Comparison of ENCODE assay signal across 24 cellular contexts in the genomic region with DNA sequence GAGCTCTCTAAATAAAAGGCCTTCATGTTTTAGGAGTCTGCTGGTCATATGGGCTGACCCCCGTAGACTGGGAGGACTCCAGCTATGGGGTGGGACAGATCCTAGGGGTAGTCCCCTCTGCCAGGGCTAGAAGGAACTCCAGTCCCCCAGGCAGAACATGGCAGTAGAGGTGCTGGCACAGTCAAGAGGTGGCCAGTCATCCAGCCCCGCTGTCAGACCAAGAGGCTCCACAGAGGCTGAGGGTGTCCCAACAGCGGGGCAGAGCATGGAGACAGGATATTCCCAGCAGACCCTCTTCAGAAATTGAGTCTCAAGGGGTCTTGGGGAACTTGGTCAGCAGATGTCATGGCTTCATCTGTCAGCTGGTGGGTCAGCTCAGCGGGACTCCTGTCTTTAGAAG.
"Had no signal": no experiment of that assay in that cellular context is flagged by ENCODE, and none has a peak within 500 bp of the region (broad histone marks: within the 10 kb centered on the region; RNA-seq: fewer than 3 reads in every experiment).

No MANE protein-coding gene starts in this region.

- H3K4me3 Mint-ChIP-seq: activated CD8-positive, alpha-beta memory T cell treated with anti-CD3 and anti-CD28 coated beads, Interleukin-2, amount 10 ng/mL, durations not matched to agents 7 days and 5 days; activated CD8-positive, alpha-beta T cell treated with anti-CD3 and anti-CD28 coated beads, Interleukin-2, amount 10 ng/mL, durations not matched to agents 7 days and 5 days; activated naive CD4-positive, alpha-beta T cell treated with anti-CD3 and anti-CD28 coated beads, Interleukin-2, amount 50 U/mL, for 24 hours; activated naive CD8-positive, alpha-beta T cell treated with anti-CD3 and anti-CD28 coated beads, Interleukin-2, amount 50 U/mL, for 24 hours; effector memory CD8-positive, alpha-beta T cell; naive thymus-derived CD4-positive, alpha-beta T cell; stimulated activated naive CD8-positive, alpha-beta T cell treated with anti-CD3 and anti-CD28 coated beads, Interleukin-15, amount 100 ng/mL, for 72 hours; T-helper 1 cell treated with Interleukin-12 subunit alpha and Interleukin-12 subunit beta and Interleukin-4 antibody, amounts not matched to agents 30 μg/mL and 1 μg/mL, for 36 hours; WTC11 had no signal

- H3K4me1 ChIP-seq: pancreas, psoas muscle, thyroid gland, vagina had no signal

- H2AFZ ChIP-seq: hepatocyte had no signal

- H3K4me2 ChIP-seq: hepatocyte had no signal

- DNase-seq: activated CD4-positive, alpha-beta T cell treated with anti-CD3 and anti-CD28 coated beads, Interleukin-2, amount 50 U/mL, for 1 hour; activated CD8-positive, alpha-beta memory T cell treated with anti-CD3 and anti-CD28 coated beads, Interleukin-2, amount 10 ng/mL, durations not matched to agents 7 days and 5 days; cortex of kidney; effector memory CD8-positive, alpha-beta T cell; islet precursor cell; left ventricle myocardium inferior; pancreas; psoas muscle; stimulated activated CD4-positive, alpha-beta T cell treated with anti-CD3 and anti-CD28 coated beads, Interleukin-2, amount 100 ng/mL, for 48 hours; stimulated activated naive CD8-positive, alpha-beta T cell treated with anti-CD3 and anti-CD28 coated beads, Interleukin-15, amount 100 ng/mL, for 72 hours; T1000; thyroid gland; upper lobe of left lung had no signal

- H3K4me1 Mint-ChIP-seq: activated CD8-positive, alpha-beta memory T cell treated with anti-CD3 and anti-CD28 coated beads, Interleukin-2, amount 10 ng/mL, durations not matched to agents 7 days and 5 days; activated naive CD4-positive, alpha-beta T cell treated with anti-CD3 and anti-CD28 coated beads, Interleukin-2, amount 50 U/mL, for 24 hours; naive thymus-derived CD4-positive, alpha-beta T cell; stimulated activated naive CD8-positive, alpha-beta T cell treated with anti-CD3 and anti-CD28 coated beads, Interleukin-15, amount 100 ng/mL, for 72 hours had no signal

- H3K27me3 Mint-ChIP-seq: activated naive CD4-positive, alpha-beta T cell treated with anti-CD3 and anti-CD28 coated beads, Interleukin-2, amount 50 U/mL, for 24 hours had no signal

- H3K36me3 ChIP-seq: gastroesophageal sphincter, left ventricle myocardium inferior, pancreas, thyroid gland, upper lobe of left lung, vagina had no signal

- H3K36me3 Mint-ChIP-seq: activated CD8-positive, alpha-beta memory T cell treated with anti-CD3 and anti-CD28 coated beads, Interleukin-2, amount 10 ng/mL, durations not matched to agents 7 days and 5 days; activated naive CD4-positive, alpha-beta T cell treated with anti-CD3 and anti-CD28 coated beads, Interleukin-2, amount 50 U/mL, for 24 hours; naive thymus-derived CD4-positive, alpha-beta T cell; WTC11 had no signal

- H3K4me3 ChIP-seq: gastroesophageal sphincter, hepatocyte, left ventricle myocardium inferior, lung, pancreas, psoas muscle, thyroid gland, upper lobe of left lung, vagina had no signal

- H3K27ac Mint-ChIP-seq: activated CD8-positive, alpha-beta memory T cell treated with anti-CD3 and anti-CD28 coated beads, Interleukin-2, amount 10 ng/mL, durations not matched to agents 7 days and 5 days; activated CD8-positive, alpha-beta T cell treated with anti-CD3 and anti-CD28 coated beads, Interleukin-2, amount 10 ng/mL, durations not matched to agents 7 days and 5 days; activated naive CD8-positive, alpha-beta T cell treated with anti-CD3 and anti-CD28 coated beads, Interleukin-2, amount 50 U/mL, for 24 hours; activated T-helper 2 cell treated with anti-CD3 and anti-CD28 coated beads, Interferon-gamma antibody, Interleukin-2, Interleukin-4, amounts not matched to agents 10 μg/mL and 5 μg/mL and 100 μg/mL, durations not matched to agents 14 hours and 24 hours and 36 hours; effector memory CD8-positive, alpha-beta T cell; naive thymus-derived CD4-positive, alpha-beta T cell; stimulated activated naive CD8-positive, alpha-beta T cell treated with anti-CD3 and anti-CD28 coated beads, Interleukin-15, amount 100 ng/mL, for 72 hours; T-helper 1 cell treated with Interleukin-12 subunit alpha and Interleukin-12 subunit beta and Interleukin-4 antibody, amounts not matched to agents 30 μg/mL and 1 μg/mL, for 36 hours; WTC11 had no signal

- H3K9me3 ChIP-seq: gastroesophageal sphincter, left ventricle myocardium inferior, pancreas, psoas muscle, thyroid gland, upper lobe of left lung, vagina had no signal

- ATAC-seq: activated CD8-positive, alpha-beta memory T cell treated with anti-CD3 and anti-CD28 coated beads, Interleukin-2, amount 10 ng/mL, durations not matched to agents 7 days and 5 days; activated CD8-positive, alpha-beta T cell treated with anti-CD3 and anti-CD28 coated beads, Interleukin-2, amount 10 ng/mL, durations not matched to agents 7 days and 5 days; activated naive CD8-positive, alpha-beta T cell treated with anti-CD3 and anti-CD28 coated beads, Interleukin-2, amount 50 U/mL, for 24 hours; effector memory CD8-positive, alpha-beta T cell; gastroesophageal sphincter; psoas muscle; stimulated activated naive CD8-positive, alpha-beta T cell treated with anti-CD3 and anti-CD28 coated beads, Interleukin-15, amount 100 ng/mL, for 72 hours had no signal

- H3K27ac ChIP-seq: gastroesophageal sphincter, hepatocyte, left ventricle myocardium inferior, pancreas, psoas muscle, thyroid gland, upper lobe of left lung, vagina had no signal

- H3K27me3 ChIP-seq: gastroesophageal sphincter, hepatocyte, pancreas, thyroid gland, upper lobe of left lung, vagina had no signal

- H3K9me3 Mint-ChIP-seq: activated naive CD4-positive, alpha-beta T cell treated with anti-CD3 and anti-CD28 coated beads, Interleukin-2, amount 50 U/mL, for 24 hours; activated naive CD8-positive, alpha-beta T cell treated with anti-CD3 and anti-CD28 coated beads, Interleukin-2, amount 50 U/mL, for 24 hours; activated T-helper 2 cell treated with anti-CD3 and anti-CD28 coated beads, Interferon-gamma antibody, Interleukin-2, Interleukin-4, amounts not matched to agents 10 μg/mL and 5 μg/mL and 100 μg/mL, durations not matched to agents 14 hours and 24 hours and 36 hours; effector memory CD8-positive, alpha-beta T cell; naive thymus-derived CD4-positive, alpha-beta T cell; stimulated activated naive CD8-positive, alpha-beta T cell treated with anti-CD3 and anti-CD28 coated beads, Interleukin-15, amount 100 ng/mL, for 72 hours; T-helper 1 cell treated with Interleukin-12 subunit alpha and Interleukin-12 subunit beta and Interleukin-4 antibody, amounts not matched to agents 30 μg/mL and 1 μg/mL, for 36 hours; WTC11 had no signal

- H3K79me2 ChIP-seq: hepatocyte had no signal
